32 cellular contexts compared by ENCODE assay signal in genomic region chr2:182858671-182859070, GRCh38. TPM values are rescaled to one million over a fixed set of nuclear protein-coding genes. Genes with fewer than 3 reads are reported as not detected.
DNase-seq lines count a peak whose midpoint lies in the region.
"Had no signal": no experiment of that assay in that cellular context is flagged by ENCODE, and none has a peak within 500 bp of the region (broad histone marks: within the 10 kb centered on the region; RNA-seq: fewer than 3 reads in every experiment).

No MANE protein-coding gene starts in this region.

- H4K91ac ChIP-seq in mesenchymal stem cell (ENCODE audit: low read length) (no peak overlapping the region), trophoblast cell (ENCODE audit: low read depth, low read length) (no peak overlapping the region)

- H2BK5ac ChIP-seq in mesenchymal stem cell (ENCODE audit: low read depth, low read length, poor library complexity, severe bottlenecking) (no peak overlapping the region), trophoblast cell (ENCODE audit: low read depth, low read length, poor library complexity) (no peak overlapping the region)

- H3K4ac ChIP-seq in mesenchymal stem cell (ENCODE audit: low read depth in 1 of 2, low read length in 2 of 2), result no peak overlapping the region
- H3K4ac ChIP-seq in trophoblast cell (ENCODE audit: low read depth, low read length), result no peak overlapping the region

- no peaks in the 10 kb centered on the region for H3K4me1 Mint-ChIP-seq in CD8-positive, alpha-beta memory T cell
- H3K4me1 Mint-ChIP-seq: activated CD4-positive, alpha-beta T cell treated with anti-CD3 and anti-CD28 coated beads for 36 hours; central memory CD8-positive, alpha-beta T cell had no signal

- H3K23ac ChIP-seq in mesenchymal stem cell (ENCODE audit: low read length in 2 of 2) (no peak overlapping the region), trophoblast cell (ENCODE audit: low read length) (no peak overlapping the region)

- POLR2A ChIA-PET in CD8-positive, alpha-beta memory T cell (lab: Charles Lee), result no interaction called here

- H3K36me3 ChIP-seq in mesenchymal stem cell (ENCODE audit: control insufficient read depth in 1 of 2, insufficient read depth in 2 of 2, low read depth in 1 of 2, low read length in 2 of 2) (no peaks in the 10 kb centered on the region), trophoblast cell (ENCODE audit: control insufficient read depth in 1 of 2, insufficient read depth in 2 of 2, low read length in 2 of 2) (no peaks in the 10 kb centered on the region)
- H3K36me3 ChIP-seq in CD8-positive, alpha-beta memory T cell (ENCODE audit: insufficient read depth, low read length), result no peaks in the 10 kb centered on the region
- H3K36me3 ChIP-seq: BE2C, left lung, sigmoid colon, uterus had no signal

- no peaks in the 10 kb centered on the region for H3K79me2 ChIP-seq in trophoblast cell (ENCODE audit: control insufficient read depth, insufficient read depth, low read length, poor library complexity)

- H3K27ac ChIP-seq in mesenchymal stem cell (ENCODE audit: low read length, poor library complexity, severe bottlenecking) (no peak overlapping the region), substantia nigra (ENCODE audit: low read depth, low read length, poor library complexity, severe bottlenecking) (no peak overlapping the region), trophoblast cell (ENCODE audit: low read depth, low read length) (no peak overlapping the region)
- no peak overlapping the region for H3K27ac ChIP-seq in CD8-positive, alpha-beta memory T cell (ENCODE audit: low read depth, low read length)
- H3K27ac ChIP-seq: A549, gastroesophageal sphincter, left lung, psoas muscle, sigmoid colon, testis, uterus had no signal

- H2AFZ ChIP-seq in mesenchymal stem cell (ENCODE audit: low read depth, low read length), result no peak overlapping the region
- H2AFZ ChIP-seq in trophoblast cell (ENCODE audit: insufficient read depth, low read length, poor library complexity), result no peak overlapping the region

- H4K8ac ChIP-seq in mesenchymal stem cell (ENCODE audit: low read length) (no peak overlapping the region), trophoblast cell (ENCODE audit: low read depth, low read length) (no peak overlapping the region)

- DNase-seq in Daoy (ENCODE audit: low read depth) (peak; percentile 43), LHCN-M2 (ENCODE audit: low read depth) (peak; percentile 49), amniotic epithelial cell (ENCODE audit: low read depth) (peak; percentile 78), mesenchymal stem cell (peak; percentile 71), substantia nigra (lab: John Stamatoyannopoulos, UW) (no peak), NCI-H82 (lab: John Stamatoyannopoulos, UW) (no peak), trophoblast cell (no peak)
- no peak for DNase-seq in CD8-positive, alpha-beta memory T cell
- DNase-seq: activated CD4-positive, alpha-beta T cell treated with anti-CD3 and anti-CD28 coated beads for 36 hours; activated T-cell treated with anti-CD3 and anti-CD28 coated beads for 4 hours; anterior cingulate cortex; BE2C; COR-L47; dermis blood vessel endothelial cell; DMS79; hippocampal formation; left lung; NCI-H1092; NCI-H187; NCI-H526; psoas muscle; RPMI8226; sigmoid colon; stimulated activated naive CD4-positive, alpha-beta T cell treated with Interleukin-2 at 50 U/mL for 16 hours; testis; uterus had no signal

- H3K4me3 Mint-ChIP-seq in CD8-positive, alpha-beta memory T cell, result no peak overlapping the region
- H3K4me3 Mint-ChIP-seq: activated CD4-positive, alpha-beta T cell treated with anti-CD3 and anti-CD28 coated beads for 36 hours; central memory CD8-positive, alpha-beta T cell; T-helper 1 cell treated with Interleukin-12 subunit alpha and Interleukin-12 subunit beta and Interleukin-4 antibody, amounts not matched to agents 30 μg/mL and 1 μg/mL, for 36 hours had no signal

- H2AK5ac ChIP-seq in mesenchymal stem cell (ENCODE audit: low read length, severe bottlenecking) (no peak overlapping the region), trophoblast cell (ENCODE audit: low read length) (no peak overlapping the region)

- H4K12ac ChIP-seq in trophoblast cell (ENCODE audit: low read depth, low read length), result no peak overlapping the region

- H3K27me3 Mint-ChIP-seq in CD8-positive, alpha-beta memory T cell, result peaks cover 8 to 40% of the 10 kb centered on the region in 2 donors

- CTCF ChIA-PET in CD8-positive, alpha-beta memory T cell (lab: Charles Lee), result no interaction called here

- WGBS in mesenchymal stem cell, result 40% methylated on average over 2 of the region's 3 CpGs
- WGBS in trophoblast cell (ENCODE audit: extremely low coverage, insufficient coverage, insufficient read length), result no CpG with 5 or more reads among the region's 3 CpGs

- H3K9me3 ChIP-seq in mesenchymal stem cell (ENCODE audit: control insufficient read depth, low read length) (no peaks in the 10 kb centered on the region), trophoblast cell (ENCODE audit: insufficient read depth, low read depth, low read length) (no peaks in the 10 kb centered on the region)
- no peaks in the 10 kb centered on the region for H3K9me3 ChIP-seq in CD8-positive, alpha-beta memory T cell (ENCODE audit: low read length)
- H3K9me3 ChIP-seq: BE2C, gastroesophageal sphincter, left lung, sigmoid colon, testis had no signal

- H3K27me3 ChIP-seq in mesenchymal stem cell (ENCODE audit: control insufficient read depth in 1 of 2, insufficient read depth in 1 of 2, low read length in 2 of 2) (no peaks in the 10 kb centered on the region), trophoblast cell (ENCODE audit: insufficient read depth, low read length) (no peaks in the 10 kb centered on the region)
- H3K27me3 ChIP-seq in CD8-positive, alpha-beta memory T cell (ENCODE audit: insufficient read depth, low read length, poor library complexity, severe bottlenecking), result no peaks in the 10 kb centered on the region
- H3K27me3 ChIP-seq: BE2C, gastroesophageal sphincter, sigmoid colon, testis, uterus had no signal

- H3K4me2 ChIP-seq in mesenchymal stem cell (ENCODE audit: low read length, poor library complexity, severe bottlenecking) (no peak overlapping the region), trophoblast cell (ENCODE audit: low read length) (no peak overlapping the region)
- H3K4me2 ChIP-seq: A549 had no signal

- no peak overlapping the region for H2BK12ac ChIP-seq in mesenchymal stem cell (ENCODE audit: low read length in 2 of 2)
- no peak overlapping the region for H2BK12ac ChIP-seq in trophoblast cell (ENCODE audit: low read length)

- H3K18ac ChIP-seq in mesenchymal stem cell (ENCODE audit: low read depth in 1 of 2, low read length in 2 of 2), result no peak overlapping the region
- no peak overlapping the region for H3K18ac ChIP-seq in trophoblast cell (ENCODE audit: low read length)

- H3K4me3 ChIP-seq in mesenchymal stem cell (ENCODE audit: insufficient read depth in 1 of 2, low read depth in 1 of 2, low read length in 2 of 2), result no peak overlapping the region
- no peak overlapping the region for H3K4me3 ChIP-seq in CD8-positive, alpha-beta memory T cell (ENCODE audit: low read length)
- no peak overlapping the region for H3K4me3 ChIP-seq in trophoblast cell (ENCODE audit: low read depth, low read length)
- H3K4me3 ChIP-seq: A549, gastroesophageal sphincter, left lung, psoas muscle, sigmoid colon, testis, uterus had no signal

- H3K79me1 ChIP-seq in mesenchymal stem cell (replicated peaks; ENCODE audit: low read length, poor library complexity, severe bottlenecking), result no peaks in the 10 kb centered on the region
- H3K79me1 ChIP-seq in trophoblast cell (ENCODE audit: low read length), result peaks cover 2% of the 10 kb centered on the region

- no peaks in the 10 kb centered on the region for H3K36me3 Mint-ChIP-seq in CD8-positive, alpha-beta memory T cell
- H3K36me3 Mint-ChIP-seq: activated naive CD4-positive, alpha-beta T cell treated with anti-CD3 and anti-CD28 coated beads, Interleukin-2, amount 50 U/mL, for 72 hours had no signal

- no peaks in the 10 kb centered on the region for H3K4me1 ChIP-seq in mesenchymal stem cell (ENCODE audit: control insufficient read depth, insufficient read depth, low read depth, low read length)
- no peaks in the 10 kb centered on the region for H3K4me1 ChIP-seq in CD8-positive, alpha-beta memory T cell (ENCODE audit: insufficient read depth, low read length)
- peaks cover 0 to 7% of the 10 kb centered on the region in 2 experiments for H3K4me1 ChIP-seq in trophoblast cell (ENCODE audit: control insufficient read depth in 1 of 2, insufficient read depth in 2 of 2, low read length in 2 of 2)
- H3K4me1 ChIP-seq: A549, BE2C, left lung, testis, uterus had no signal

- peaks cover 0 to 14% (median 4%) of the 10 kb centered on the region in 5 donors for H3K9me3 Mint-ChIP-seq in CD8-positive, alpha-beta memory T cell
- H3K9me3 Mint-ChIP-seq: activated naive CD4-positive, alpha-beta T cell treated with anti-CD3 and anti-CD28 coated beads, Interleukin-2, amount 50 U/mL, for 72 hours; central memory CD8-positive, alpha-beta T cell; T-helper 1 cell treated with Interleukin-12 subunit alpha and Interleukin-12 subunit beta and Interleukin-4 antibody, amounts not matched to agents 30 μg/mL and 1 μg/mL, for 36 hours had no signal

- H2BK120ac ChIP-seq in mesenchymal stem cell (ENCODE audit: low read depth, low read length) (no peak overlapping the region), trophoblast cell (ENCODE audit: insufficient read depth, low read length, poor library complexity) (no peak overlapping the region)

- H3K9ac ChIP-seq in mesenchymal stem cell (ENCODE audit: low read length) (no peak overlapping the region), trophoblast cell (ENCODE audit: low read length) (no peak overlapping the region)

- no peak overlapping the region for H3K27ac Mint-ChIP-seq in CD8-positive, alpha-beta memory T cell
- H3K27ac Mint-ChIP-seq: activated CD4-positive, alpha-beta T cell treated with anti-CD3 and anti-CD28 coated beads for 36 hours; activated naive CD4-positive, alpha-beta T cell treated with anti-CD3 and anti-CD28 coated beads, Interleukin-2, amount 50 U/mL, for 72 hours; T-helper 1 cell treated with Interleukin-12 subunit alpha and Interleukin-12 subunit beta and Interleukin-4 antibody, amounts not matched to agents 30 μg/mL and 1 μg/mL, for 36 hours had no signal

- H3K14ac ChIP-seq in mesenchymal stem cell (ENCODE audit: low read length in 2 of 2), result no peak overlapping the region
- H3K14ac ChIP-seq in trophoblast cell (ENCODE audit: low read length), result no peak overlapping the region

- H2BK15ac ChIP-seq in mesenchymal stem cell (ENCODE audit: low read depth, poor library complexity, severe bottlenecking), result no peak overlapping the region

RNA-seq across cellular contexts. Expression of gene FRZB, which starts 7.8 kb away (rescaled TPM):
- not detected in 2 replicates for total RNA-seq in Daoy (2014; rRNA removed; shearing (Covaris generic))
- 0.92 and 1.1 TPM in 2 replicates for total RNA-seq in LHCN-M2 (2014; rRNA removed)
- polyA plus RNA-seq in LHCN-M2 (2012), result 1.5 TPM
- polyA plus RNA-seq in mesenchymal stem cell (2013, experiment 1 of 2), result 54.6 TPM
- 55.5 TPM for polyA plus RNA-seq in mesenchymal stem cell (2013, experiment 2 of 2)
- total RNA-seq in CD8-positive, alpha-beta memory T cell, result not detected
- not detected for polyA plus RNA-seq in CD8-positive, alpha-beta memory T cell
- 0.25 and 0.36 TPM in 2 replicates for polyA plus RNA-seq in trophoblast cell (2013)
- total RNA-seq: activated CD4-positive, alpha-beta T cell treated with anti-CD3 and anti-CD28 coated beads for 36 hours; activated naive CD4-positive, alpha-beta T cell treated with anti-CD3 and anti-CD28 coated beads, Interleukin-2, amount 50 U/mL, for 72 hours; SK-MEL-5 had no signal

Comparison
In these comparisons a context has a peak if more than half of its experiments do, and no peak if none do; other contexts are left out.
1. DNase-seq: peak in Daoy (single experiment), LHCN-M2 (single experiment), amniotic epithelial cell (single experiment) and mesenchymal stem cell (single experiment); none in substantia nigra (0 of 49), NCI-H82 (single experiment), CD8-positive, alpha-beta memory T cell (0 of 5) and trophoblast cell (0 of 2).